In the genomic region with DNA sequence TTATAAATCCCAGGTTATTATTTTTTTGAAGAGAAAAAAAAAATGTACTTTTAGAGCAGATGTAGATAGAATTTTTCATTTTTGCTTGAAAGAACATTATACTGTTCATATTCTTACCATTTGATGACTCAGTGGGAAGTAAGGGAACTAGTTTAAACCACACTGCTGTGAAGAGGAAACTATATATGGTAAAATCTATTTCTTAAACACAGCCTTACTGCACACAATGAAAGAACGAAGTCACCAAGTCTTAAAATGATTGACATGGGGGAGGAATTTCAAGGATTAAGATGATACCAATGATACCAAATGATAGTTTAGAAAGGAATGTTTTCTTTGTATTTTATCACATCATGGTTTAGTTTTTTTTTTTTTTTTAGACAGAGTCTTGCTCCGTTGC, we compare ENCODE assay signal across 8 cellular contexts. TPM values are rescaled to one million over a fixed set of nuclear protein-coding genes. Genes with fewer than 3 reads are reported as not detected.
DNase-seq lines count a peak whose midpoint lies in the region; ATAC-seq and TF ChIP-seq lines count a peak whose summit lies in the region.

No MANE protein-coding gene starts in this region.

- peaks cover 6% of the 10 kb centered on the region for H3F3A ChIP-seq in PC-3 (ENCODE audit: low read length, unreplicated experiment)
- no peaks in the 10 kb centered on the region for H3F3A ChIP-seq in GM23338 (replicated peaks; ENCODE audit: low read depth)

- TF ChIP-seq CTCF in PC-3 (conservative IDR thresholded peaks at IDR 0.05; ENCODE audit: low read depth, low read length), result no peak
- TF ChIP-seq CTCF in stomach (IDR thresholded peaks at IDR 0.05), result no peak
- TF ChIP-seq CTCF in GM23338 (conservative IDR thresholded peaks at IDR 0.05; ENCODE audit: low read depth in 2 of 2), result no peak

- no peak for DNase-seq in activated CD4-positive, alpha-beta T cell treated with anti-CD3 and anti-CD28 coated beads for 36 hours
- no peak for DNase-seq in activated CD4-positive, alpha-beta T cell treated with anti-CD3 and anti-CD28 coated beads for 1 hour
- DNase-seq in PC-3 (peak; percentile 69), stomach (no peak), GM23338 (ENCODE audit: low spot score) (no peak)
- DNase-seq in effector memory CD8-positive, alpha-beta T cell, result no peak

- peaks cover 100% of the 10 kb centered on the region for H3K79me2 ChIP-seq in PC-3 (ENCODE audit: low read length)
- peaks cover 96% of the 10 kb centered on the region for H3K79me2 ChIP-seq in GM23338 (replicated peaks; ENCODE audit: insufficient read depth)

- no peaks in the 10 kb centered on the region for H3K9me2 ChIP-seq in PC-3 (replicated peaks; ENCODE audit: low read length)
- no peaks in the 10 kb centered on the region for H3K9me2 ChIP-seq in GM23338 (ENCODE audit: insufficient read depth)

- H3K27me3 Mint-ChIP-seq in activated CD4-positive, alpha-beta T cell treated with anti-CD3 and anti-CD28 coated beads for 36 hours, result no peaks in the 10 kb centered on the region
- H3K27me3 Mint-ChIP-seq in effector memory CD8-positive, alpha-beta T cell, result no peaks in the 10 kb centered on the region
- peaks cover under 1% of the 10 kb centered on the region for H3K27me3 Mint-ChIP-seq in GM23338 (ENCODE audit: insufficient read depth, low read depth, poor library complexity)

- H3K9ac ChIP-seq in PC-3 (ENCODE audit: low read length), result no peak overlapping the region

- TF ChIP-seq POLR2A in stomach (IDR thresholded peaks at IDR 0.05), result no peak

- H3K4me3 ChIP-seq in PC-3 (ENCODE audit: low read length), result no peak overlapping the region
- H3K4me3 ChIP-seq in stomach, result no peak overlapping the region
- no peak overlapping the region for H3K4me3 ChIP-seq in GM23338

- peaks cover 60% of the 10 kb centered on the region for H3K4me1 Mint-ChIP-seq in activated CD4-positive, alpha-beta T cell treated with anti-CD3 and anti-CD28 coated beads for 36 hours
- peaks cover 35 to 55% of the 10 kb centered on the region in 2 donors for H3K4me1 Mint-ChIP-seq in effector memory CD8-positive, alpha-beta T cell (ENCODE audit: low read depth in 2 of 2)
- peaks cover 4% of the 10 kb centered on the region; the same call in 2 of the 3 replicates for H3K4me1 Mint-ChIP-seq in GM23338

- no peak for TF ChIP-seq EP300 in stomach (IDR thresholded peaks at IDR 0.05)

- peaks cover 38% of the 10 kb centered on the region for H4K20me1 ChIP-seq in PC-3 (ENCODE audit: low read length)
- H4K20me1 ChIP-seq in GM23338 (replicated peaks; ENCODE audit: insufficient read depth), result peaks cover 55% of the 10 kb centered on the region

- H3K4me2 ChIP-seq in PC-3 (ENCODE audit: low read length), result peak overlapping the region; percentile 54
- H3K4me2 ChIP-seq in GM23338, result no peak overlapping the region

- peaks cover 13% of the 10 kb centered on the region; the same call in 1 of the 2 replicates for H3K36me3 ChIP-seq in PC-3 (ENCODE audit: low read depth, low read length)
- H3K36me3 ChIP-seq in stomach, result peaks cover 0 to 8% (median 5%) of the 10 kb centered on the region in 4 donors
- H3K36me3 ChIP-seq in GM23338 (ENCODE audit: insufficient read depth), result no peaks in the 10 kb centered on the region

- H3K27me3 ChIP-seq in PC-3 (ENCODE audit: low read length) (no peaks in the 10 kb centered on the region), stomach (no peaks in the 10 kb centered on the region), GM23338 (ENCODE audit: insufficient read depth) (no peaks in the 10 kb centered on the region)

- CTCF ChIA-PET in activated CD4-positive, alpha-beta T cell treated with anti-CD3 and anti-CD28 coated beads for 36 hours (lab: Charles Lee), result no interaction called here
- CTCF ChIA-PET in PC-3 (lab: Charles Lee), result no interaction called here

- peak overlapping the region; percentile 33 for H3K4me3 Mint-ChIP-seq in activated CD4-positive, alpha-beta T cell treated with anti-CD3 and anti-CD28 coated beads for 36 hours
- H3K4me3 Mint-ChIP-seq in effector memory CD8-positive, alpha-beta T cell, result peak overlapping the region; percentile 50 to 100
- H3K4me3 Mint-ChIP-seq in GM23338, result no peak overlapping the region

- H3K9me3 ChIP-seq in PC-3 (ENCODE audit: low read length), result no peaks in the 10 kb centered on the region
- no peaks in the 10 kb centered on the region for H3K9me3 ChIP-seq in stomach

- H2AFZ ChIP-seq in PC-3 (ENCODE audit: low read length) (no peak overlapping the region), GM23338 (no peak overlapping the region)

- H3K36me3 Mint-ChIP-seq in activated CD4-positive, alpha-beta T cell treated with anti-CD3 and anti-CD28 coated beads for 36 hours (ENCODE audit: low read depth), result peaks cover 40% of the 10 kb centered on the region
- H3K36me3 Mint-ChIP-seq in effector memory CD8-positive, alpha-beta T cell (ENCODE audit: insufficient read depth), result peaks cover 52% of the 10 kb centered on the region
- no peaks in the 10 kb centered on the region for H3K36me3 Mint-ChIP-seq in GM23338 (ENCODE audit: low read depth)

- peak; percentile 73 for ATAC-seq in activated CD4-positive, alpha-beta T cell treated with anti-CD3 and anti-CD28 coated beads for 36 hours
- ATAC-seq in PC-3 (peak; percentile 48), GM23338 (no peak), GM21786 (IDR thresholded peaks at IDR 0.05; ENCODE audit: unreplicated experiment) (no peak), HG03439 (IDR thresholded peaks at IDR 0.05; ENCODE audit: unreplicated experiment) (no peak)
- ATAC-seq in effector memory CD8-positive, alpha-beta T cell (replicated peaks), result peak; percentile 48

- peaks cover 34% of the 10 kb centered on the region for H3K4me1 ChIP-seq in PC-3 (ENCODE audit: insufficient read depth, low read length)
- H3K4me1 ChIP-seq in stomach, result peaks cover 31 to 91% (median 68%) of the 10 kb centered on the region in 4 donors
- peaks cover 16% of the 10 kb centered on the region for H3K4me1 ChIP-seq in GM23338 (ENCODE audit: insufficient read depth)

- POLR2A ChIA-PET in activated CD4-positive, alpha-beta T cell treated with anti-CD3 and anti-CD28 coated beads for 36 hours (lab: Charles Lee), result no interaction called here
- POLR2A ChIA-PET in PC-3 (lab: Charles Lee; ENCODE audit: unreplicated experiment), result no interaction called here

- WGBS in stomach, 5 donors, result 61 to 79% (median 67%) methylated on average over 2 of the region's 2 CpGs

- no TSS peak for BruUV-seq in PC-3 (replicated peaks; lab: Mats Ljungman, UMichigan)

- peak overlapping the region; percentile 90 for H3K27ac Mint-ChIP-seq in activated CD4-positive, alpha-beta T cell treated with anti-CD3 and anti-CD28 coated beads for 36 hours
- peak overlapping the region; percentile 44 to 94 for H3K27ac Mint-ChIP-seq in effector memory CD8-positive, alpha-beta T cell
- no peak overlapping the region for H3K27ac Mint-ChIP-seq in GM23338

- H3K27ac ChIP-seq in PC-3 (ENCODE audit: low read length), result peak overlapping the region; percentile 42; the same call in 1 of the 2 replicates
- peak overlapping the region in 4 of 5 donors; percentile 42 to 69 (median 61) for H3K27ac ChIP-seq in stomach
- no peak overlapping the region for H3K27ac ChIP-seq in GM23338 (ENCODE audit: low read depth)

- H3K9me3 Mint-ChIP-seq in activated CD4-positive, alpha-beta T cell treated with anti-CD3 and anti-CD28 coated beads for 36 hours (ENCODE audit: low read depth), result no peaks in the 10 kb centered on the region
- H3K9me3 Mint-ChIP-seq in effector memory CD8-positive, alpha-beta T cell, result no peaks in the 10 kb centered on the region
- H3K9me3 Mint-ChIP-seq in GM23338, result no peaks in the 10 kb centered on the region; the same call in 2 of the 3 replicates

- intact Hi-C loops in activated CD4-positive, alpha-beta T cell treated with anti-CD3 and anti-CD28 coated beads for 36 hours (cut with DNase I, micrococcal nuclease), result loop anchor here (1.0 to 2.0 kb wide), 2 partner anchors 198 to 200 kb away; a partner anchor contains a TSS
- intact Hi-C loops in PC-3 (cut with micrococcal nuclease), result no loop called here
- intact Hi-C loops in stomach (cut with DNase I; ENCODE audit: low total_unique reads), result no loop called here

RNA-seq across cellular contexts. Expression of a gene that starts 5.0 kb away (rescaled TPM):
- total RNA-seq in activated CD4-positive, alpha-beta T cell treated with anti-CD3 and anti-CD28 coated beads for 36 hours, result 100 to 1,000 TPM; 326 to 388 TPM
- 56.7 and 67.2 TPM in 2 replicates for total RNA-seq in PC-3 (2014; rRNA removed)
- total RNA-seq in stomach, result 100 to 1,000 TPM in 1 of 5 donors, 10 to 100 TPM in 4; 16.8 to 187 (median 47.8) TPM
- polyA plus RNA-seq in stomach, result 100 to 1,000 TPM in 1 of 3 donors, 10 to 100 TPM in 2; 50.0 to 107 (median 68.9) TPM
- total RNA-seq in GM23338 (2014; rRNA removed; shearing (Covaris generic)), result 87.6 and 95.8 TPM in 2 replicates
- polyA plus RNA-seq in GM23338 (2016; fragmentation: Nextera tagmentation; extraction: Ambion mirVana), result 69.8 and 73.6 TPM in 2 replicates

Comparison
In these comparisons a context has a peak if more than half of its experiments do, and no peak if none do; other contexts are left out.
1. ATAC-seq: peak in activated CD4-positive, alpha-beta T cell treated with anti-CD3 and anti-CD28 coated beads for 36 hours (single experiment), PC-3 (single experiment) and effector memory CD8-positive, alpha-beta T cell (single experiment); none in GM23338 (single experiment), GM21786 (single experiment) and HG03439 (single experiment).
2. intact Hi-C loops: an anchor here in activated CD4-positive, alpha-beta T cell treated with anti-CD3 and anti-CD28 coated beads for 36 hours (1.0 to 2.0 kb wide); none called in PC-3 and stomach.